Comparison of ENCODE assay signal across 1 cellular context in the genomic region with DNA sequence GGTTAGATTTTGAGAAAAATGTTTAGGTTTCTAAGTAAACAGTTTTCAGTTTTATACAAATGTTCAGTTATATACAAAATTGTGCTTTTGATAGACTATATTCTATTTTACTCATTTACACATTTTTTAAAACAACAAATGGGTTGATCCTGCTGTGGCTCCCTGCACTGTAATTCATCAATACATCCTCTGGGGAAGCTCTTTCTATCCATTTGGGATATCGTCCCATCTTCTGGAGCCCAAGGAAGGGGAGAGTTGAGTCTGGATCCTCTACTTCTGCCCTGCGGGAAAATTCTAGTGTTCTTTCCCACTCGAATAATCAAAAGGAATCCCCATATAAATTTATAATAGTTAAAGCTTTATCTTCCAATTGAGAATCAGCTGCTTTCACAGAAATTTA.
TF ChIP-seq lines count a peak whose summit lies in the region.

No MANE protein-coding gene starts in this region.

TF ChIP-seq in GM23338, 12 proteins besides CTCF, POLR2A, EP300 and RAD21 (continued from another document):
- TF ChIP-seq ZNF462 (CRISPR knock-in tag; IDR thresholded peaks at IDR 0.05) (no peak), ZNF331 (CRISPR knock-in tag; IDR thresholded peaks at IDR 0.05; ENCODE audit: low read depth) (no peak), EZH2 (IDR thresholded peaks at IDR 0.05; ENCODE audit: low read depth, unreplicated experiment) (no peak), EZH2phosphoT487 (IDR thresholded peaks at IDR 0.05; ENCODE audit: unreplicated experiment) (no peak), JUNB (IDR thresholded peaks at IDR 0.05; ENCODE audit: unreplicated experiment) (no peak), POLR2AphosphoS5 (IDR thresholded peaks at IDR 0.05; ENCODE audit: low read depth) (no peak), CREB1 (CRISPR knock-in tag; IDR thresholded peaks at IDR 0.05; ENCODE audit: low read depth) (no peak), NANOG (IDR thresholded peaks at IDR 0.05; ENCODE audit: borderline replicate concordance) (no peak)
- TF ChIP-seq, protein P1, sequence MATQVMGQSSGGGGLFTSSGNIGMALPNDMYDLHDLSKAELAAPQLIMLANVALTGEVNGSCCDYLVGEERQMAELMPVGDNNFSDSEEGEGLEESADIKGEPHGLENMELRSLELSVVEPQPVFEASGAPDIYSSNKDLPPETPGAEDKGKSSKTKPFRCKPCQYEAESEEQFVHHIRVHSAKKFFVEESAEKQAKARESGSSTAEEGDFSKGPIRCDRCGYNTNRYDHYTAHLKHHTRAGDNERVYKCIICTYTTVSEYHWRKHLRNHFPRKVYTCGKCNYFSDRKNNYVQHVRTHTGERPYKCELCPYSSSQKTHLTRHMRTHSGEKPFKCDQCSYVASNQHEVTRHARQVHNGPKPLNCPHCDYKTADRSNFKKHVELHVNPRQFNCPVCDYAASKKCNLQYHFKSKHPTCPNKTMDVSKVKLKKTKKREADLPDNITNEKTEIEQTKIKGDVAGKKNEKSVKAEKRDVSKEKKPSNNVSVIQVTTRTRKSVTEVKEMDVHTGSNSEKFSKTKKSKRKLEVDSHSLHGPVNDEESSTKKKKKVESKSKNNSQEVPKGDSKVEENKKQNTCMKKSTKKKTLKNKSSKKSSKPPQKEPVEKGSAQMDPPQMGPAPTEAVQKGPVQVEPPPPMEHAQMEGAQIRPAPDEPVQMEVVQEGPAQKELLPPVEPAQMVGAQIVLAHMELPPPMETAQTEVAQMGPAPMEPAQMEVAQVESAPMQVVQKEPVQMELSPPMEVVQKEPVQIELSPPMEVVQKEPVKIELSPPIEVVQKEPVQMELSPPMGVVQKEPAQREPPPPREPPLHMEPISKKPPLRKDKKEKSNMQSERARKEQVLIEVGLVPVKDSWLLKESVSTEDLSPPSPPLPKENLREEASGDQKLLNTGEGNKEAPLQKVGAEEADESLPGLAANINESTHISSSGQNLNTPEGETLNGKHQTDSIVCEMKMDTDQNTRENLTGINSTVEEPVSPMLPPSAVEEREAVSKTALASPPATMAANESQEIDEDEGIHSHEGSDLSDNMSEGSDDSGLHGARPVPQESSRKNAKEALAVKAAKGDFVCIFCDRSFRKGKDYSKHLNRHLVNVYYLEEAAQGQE (IDR thresholded peaks at IDR 0.05; ENCODE audit: unreplicated experiment) = no peak
- TF ChIP-seq, protein P2, sequence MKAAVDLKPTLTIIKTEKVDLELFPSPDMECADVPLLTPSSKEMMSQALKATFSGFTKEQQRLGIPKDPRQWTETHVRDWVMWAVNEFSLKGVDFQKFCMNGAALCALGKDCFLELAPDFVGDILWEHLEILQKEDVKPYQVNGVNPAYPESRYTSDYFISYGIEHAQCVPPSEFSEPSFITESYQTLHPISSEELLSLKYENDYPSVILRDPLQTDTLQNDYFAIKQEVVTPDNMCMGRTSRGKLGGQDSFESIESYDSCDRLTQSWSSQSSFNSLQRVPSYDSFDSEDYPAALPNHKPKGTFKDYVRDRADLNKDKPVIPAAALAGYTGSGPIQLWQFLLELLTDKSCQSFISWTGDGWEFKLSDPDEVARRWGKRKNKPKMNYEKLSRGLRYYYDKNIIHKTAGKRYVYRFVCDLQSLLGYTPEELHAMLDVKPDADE (IDR thresholded peaks at IDR 0.05) = no peak
